ENCODE assay signal across 8 cellular contexts in the genomic region with DNA sequence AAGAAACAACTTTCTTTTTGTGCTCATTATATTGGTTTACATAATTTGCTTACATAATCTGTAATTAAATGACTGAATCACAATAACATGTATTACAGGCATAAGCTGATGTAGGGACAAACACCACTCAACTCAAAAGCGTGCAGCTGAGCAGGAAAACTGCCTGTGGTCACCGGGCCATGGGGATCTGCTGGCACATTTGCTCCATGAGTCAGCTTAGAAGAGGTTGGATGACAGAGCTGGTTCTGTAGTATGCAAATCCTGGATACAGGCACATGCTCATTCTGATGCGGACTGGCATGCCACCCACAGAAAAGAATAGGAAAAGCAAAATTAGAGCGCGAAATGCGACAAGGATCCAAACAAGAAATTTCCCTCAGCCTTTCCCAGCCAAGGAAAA.
DNase-seq lines count a peak whose midpoint lies in the region; ATAC-seq and TF ChIP-seq lines count a peak whose summit lies in the region.

No MANE protein-coding gene starts in this region.

- H3K27me3 ChIP-seq in SJSA1 (replicated peaks) = no peaks in the 10 kb centered on the region
- no peaks in the 10 kb centered on the region for H3K27me3 ChIP-seq in gastrocnemius medialis

- H3K27me3 Mint-ChIP-seq in activated CD4-positive, alpha-beta T cell treated with anti-CD3 and anti-CD28 coated beads, Interleukin-2, amount 10 ng/mL, durations not matched to agents 7 days and 5 days = no peaks in the 10 kb centered on the region

- no peaks in the 10 kb centered on the region for H3K36me3 Mint-ChIP-seq in activated CD4-positive, alpha-beta T cell treated with anti-CD3 and anti-CD28 coated beads, Interleukin-2, amount 10 ng/mL, durations not matched to agents 7 days and 5 days (ENCODE audit: low read depth)

- POLR2A ChIA-PET in activated CD4-positive, alpha-beta T cell treated with anti-CD3 and anti-CD28 coated beads, Interleukin-2, amount 10 ng/mL, durations not matched to agents 7 days and 5 days (lab: Charles Lee) = no interaction called here

- no peak overlapping the region for H3K27ac Mint-ChIP-seq in activated CD4-positive, alpha-beta T cell treated with anti-CD3 and anti-CD28 coated beads, Interleukin-2, amount 10 ng/mL, durations not matched to agents 7 days and 5 days

- peaks cover 19% of the 10 kb centered on the region for H3K4me1 Mint-ChIP-seq in activated CD4-positive, alpha-beta T cell treated with anti-CD3 and anti-CD28 coated beads, Interleukin-2, amount 10 ng/mL, durations not matched to agents 7 days and 5 days

- DNase-seq in Right ventricle myocardium superior (no peak), Right ventricle myocardium inferior (ENCODE audit: missing footprints) (no peak), SJSA1 (ENCODE audit: low read depth in 1 of 2, low spot score in 2 of 2) (peak; percentile 74 to 85), fibroblast of pulmonary artery (ENCODE audit: low read depth) (peak; percentile 87), gastrocnemius medialis (no peak), NCI-H146 (lab: John Stamatoyannopoulos, UW) (no peak)
- no peak for DNase-seq in activated CD4-positive, alpha-beta T cell treated with anti-CD3 and anti-CD28 coated beads, Interleukin-2, amount 10 ng/mL, durations not matched to agents 7 days and 5 days

- in situ Hi-C loops in gastrocnemius medialis (cut with MboI; ENCODE audit: low sequenced_read_pairs in 4 of 4) = no loop called here

- peak; percentile 43 for ATAC-seq in Right ventricle myocardium superior (ENCODE audit: poor library complexity)
- ATAC-seq in Right ventricle myocardium inferior = no peak
- ATAC-seq in gastrocnemius medialis = peak; percentile 41 to 54
- ATAC-seq in GM21786 (IDR thresholded peaks at IDR 0.05; ENCODE audit: unreplicated experiment) = no peak

- peak overlapping the region; percentile 53 for H3K27ac ChIP-seq in SJSA1
- H3K27ac ChIP-seq in gastrocnemius medialis = no peak overlapping the region

- H3K4me1 ChIP-seq in SJSA1 (replicated peaks) (peaks cover 32% of the 10 kb centered on the region), gastrocnemius medialis (no peaks in the 10 kb centered on the region)

- TF ChIP-seq POLR2A in gastrocnemius medialis (IDR thresholded peaks at IDR 0.05) = no peak

- H3K9me3 Mint-ChIP-seq in activated CD4-positive, alpha-beta T cell treated with anti-CD3 and anti-CD28 coated beads, Interleukin-2, amount 10 ng/mL, durations not matched to agents 7 days and 5 days = no peaks in the 10 kb centered on the region

- H3K4me3 Mint-ChIP-seq in activated CD4-positive, alpha-beta T cell treated with anti-CD3 and anti-CD28 coated beads, Interleukin-2, amount 10 ng/mL, durations not matched to agents 7 days and 5 days = no peak overlapping the region

- no peaks in the 10 kb centered on the region for H3K9me3 ChIP-seq in SJSA1 (replicated peaks)
- no peaks in the 10 kb centered on the region for H3K9me3 ChIP-seq in gastrocnemius medialis

- TF ChIP-seq CTCF in fibroblast of pulmonary artery (IDR thresholded peaks at IDR 0.05; ENCODE audit: low read length, missing control alignments) = no peak
- no peak for TF ChIP-seq CTCF in gastrocnemius medialis (IDR thresholded peaks at IDR 0.05 in 4 of 5, conservative IDR thresholded peaks at IDR 0.05 in 1 of 5)

- H3K36me3 ChIP-seq in SJSA1 (no peaks in the 10 kb centered on the region), gastrocnemius medialis (no peaks in the 10 kb centered on the region)

- intact Hi-C loops in Right ventricle myocardium superior (cut with DNase I) = no loop called here
- intact Hi-C loops in Right ventricle myocardium inferior (cut with DNase I) = no loop called here
- intact Hi-C loops in gastrocnemius medialis (cut with DNase I; ENCODE audit: low total_unique reads) = no loop called here

- CTCF ChIA-PET in activated CD4-positive, alpha-beta T cell treated with anti-CD3 and anti-CD28 coated beads, Interleukin-2, amount 10 ng/mL, durations not matched to agents 7 days and 5 days (lab: Charles Lee) = no interaction called here

- no peak overlapping the region for H3K4me3 ChIP-seq in SJSA1
- no peak overlapping the region for H3K4me3 ChIP-seq in fibroblast of pulmonary artery (replicated peaks; ENCODE audit: low read depth, low read length)
- no peak overlapping the region for H3K4me3 ChIP-seq in gastrocnemius medialis

Comparison
In these comparisons a context has a peak if more than half of its experiments do, and no peak if none do; other contexts are left out.
1. ATAC-seq: peak in Right ventricle myocardium superior (single experiment) and gastrocnemius medialis (2 of 2); none in Right ventricle myocardium inferior (single experiment) and GM21786 (single experiment).
2. DNase-seq: peak in SJSA1 (2 of 2) and fibroblast of pulmonary artery (single experiment); none in Right ventricle myocardium superior (single experiment), Right ventricle myocardium inferior (single experiment), gastrocnemius medialis (0 of 2), NCI-H146 (single experiment) and activated CD4-positive, alpha-beta T cell treated with anti-CD3 and anti-CD28 coated beads, Interleukin-2, amount 10 ng/mL, durations not matched to agents 7 days and 5 days (single experiment).